ENCODE assay signal across 17 cellular contexts in the genomic region with DNA sequence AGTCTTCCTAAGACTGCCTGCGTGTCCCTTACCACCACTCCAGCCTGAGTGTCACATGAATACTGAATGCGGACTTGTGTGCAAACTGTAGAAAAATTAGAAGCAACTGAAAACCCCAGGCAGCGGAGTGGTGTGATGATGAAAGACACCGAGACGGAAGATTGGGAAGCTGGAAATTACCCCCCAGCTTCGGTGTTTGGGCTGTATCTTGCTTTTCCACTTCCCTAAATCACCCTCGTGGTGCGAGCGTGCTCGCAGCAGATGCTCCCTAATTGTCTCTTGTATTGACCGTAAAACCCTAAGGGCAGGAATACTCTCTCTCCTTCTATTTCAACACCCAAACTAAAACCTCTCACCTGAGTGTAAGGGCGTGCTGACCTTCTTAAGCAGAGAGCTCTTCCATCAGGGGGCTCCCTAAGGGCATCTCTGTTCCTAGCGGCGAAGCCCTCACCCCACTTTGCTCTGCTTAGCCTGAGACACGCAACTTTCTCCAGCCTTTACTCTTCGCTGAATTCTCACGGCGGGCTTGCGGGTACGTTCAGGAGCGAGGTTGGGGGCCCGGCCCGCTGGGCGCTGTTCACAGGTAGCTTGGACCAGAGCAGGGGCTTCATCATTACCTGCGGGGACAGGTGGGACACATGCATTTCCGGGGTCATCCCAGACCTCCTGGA.
DNase-seq lines count a peak whose midpoint lies in the region; ATAC-seq and TF ChIP-seq lines count a peak whose summit lies in the region.
"Had no signal": no experiment of that assay in that cellular context is flagged by ENCODE, and none has a peak within 500 bp of the region (broad histone marks: within the 10 kb centered on the region; RNA-seq: fewer than 3 reads in every experiment).

No MANE protein-coding gene starts in this region.

- TF ChIP-seq CTCF in type B pancreatic cell (conservative IDR thresholded peaks at IDR 0.05), result no peak
- no peak for TF ChIP-seq CTCF in heart left ventricle (IDR thresholded peaks at IDR 0.05)

- peaks cover 0 to 10% (median 0%) of the 10 kb centered on the region in 12 donors for H3K4me1 ChIP-seq in heart left ventricle
- H3K4me1 ChIP-seq: A549 had no signal

- CTCF ChIA-PET in activated CD4-positive, alpha-beta T cell treated with anti-CD3 and anti-CD28 coated beads for 36 hours (lab: Charles Lee), result interaction anchor here (0.6 kb wide), 1 partner anchor 154 kb away, joined by 3 read pairs; no protein-coding TSS in a partner anchor

- H3K36me3 ChIP-seq in heart left ventricle, result no peaks in the 10 kb centered on the region
- H3K36me3 ChIP-seq: thyroid gland had no signal

- H3K27me3 Mint-ChIP-seq in activated CD4-positive, alpha-beta T cell treated with anti-CD3 and anti-CD28 coated beads for 36 hours, result peaks cover 45% of the 10 kb centered on the region
- H3K27me3 Mint-ChIP-seq in activated naive CD8-positive, alpha-beta T cell, result peaks cover 45% of the 10 kb centered on the region
- H3K27me3 Mint-ChIP-seq in type B pancreatic cell, result peaks cover 70% of the 10 kb centered on the region

- intact Hi-C loops in activated CD4-positive, alpha-beta T cell treated with anti-CD3 and anti-CD28 coated beads for 36 hours (cut with DNase I, micrococcal nuclease), result no loop called here
- intact Hi-C loops in heart left ventricle (cut with DNase I), result loop anchor here in 2 of 10 donors (10.0 kb wide), 1 partner anchor 303 kb away; no protein-coding TSS in a partner anchor

- H3K9me3 Mint-ChIP-seq in activated CD4-positive, alpha-beta T cell treated with anti-CD3 and anti-CD28 coated beads for 36 hours (ENCODE audit: low read depth), result no peaks in the 10 kb centered on the region
- no peaks in the 10 kb centered on the region for H3K9me3 Mint-ChIP-seq in activated naive CD8-positive, alpha-beta T cell (ENCODE audit: low read depth)
- no peaks in the 10 kb centered on the region for H3K9me3 Mint-ChIP-seq in type B pancreatic cell
- H3K9me3 Mint-ChIP-seq: activated T-cell treated with anti-CD3 and anti-CD28 coated beads, Interleukin-2, amount 50 U/mL, for 72 hours had no signal

- TF ChIP-seq POLR2A in heart left ventricle (IDR thresholded peaks at IDR 0.05), result no peak

- H3K9me3 ChIP-seq in heart left ventricle, result no peaks in the 10 kb centered on the region
- H3K9me3 ChIP-seq: A549, thyroid gland had no signal

- H3K27ac ChIP-seq in heart left ventricle, result no peak overlapping the region
- H3K27ac ChIP-seq: A549, thyroid gland had no signal

- POLR2A ChIA-PET in activated CD4-positive, alpha-beta T cell treated with anti-CD3 and anti-CD28 coated beads for 36 hours (lab: Charles Lee), result no interaction called here

- no peak for DNase-seq in activated CD4-positive, alpha-beta T cell treated with anti-CD3 and anti-CD28 coated beads for 36 hours
- no peak for DNase-seq in activated CD4-positive, alpha-beta T cell treated with anti-CD3 and anti-CD28 coated beads for 1 hour
- DNase-seq in iPS-NIHi11 (ENCODE audit: low spot score) (peak; percentile 6), type B pancreatic cell (ENCODE audit: extremely low spot score, unreplicated experiment) (no peak), AG08395 (ENCODE audit: low spot score) (no peak), heart left ventricle (no peak)
- DNase-seq: Calu3, erythroblast, immature natural killer cell, NCI-H1105, NCI-H524, thyroid gland had no signal

- H3K27me3 ChIP-seq in heart left ventricle, result peaks cover 9 to 58% (median 46%) of the 10 kb centered on the region in 9 donors

- WGBS in heart left ventricle, 4 donors, result 8 to 19% (median 11%) methylated on average over 23 to 26 of the region's 26 CpGs

- H3K27ac Mint-ChIP-seq in activated CD4-positive, alpha-beta T cell treated with anti-CD3 and anti-CD28 coated beads for 36 hours, result no peak overlapping the region
- H3K27ac Mint-ChIP-seq in activated naive CD8-positive, alpha-beta T cell, result no peak overlapping the region
- H3K27ac Mint-ChIP-seq in type B pancreatic cell, result no peak overlapping the region
- H3K27ac Mint-ChIP-seq: activated T-cell treated with anti-CD3 and anti-CD28 coated beads, Interleukin-2, amount 50 U/mL, for 72 hours; immature natural killer cell had no signal

- no peak for ATAC-seq in activated CD4-positive, alpha-beta T cell treated with anti-CD3 and anti-CD28 coated beads for 36 hours
- ATAC-seq in HG02642 (IDR thresholded peaks at IDR 0.05; ENCODE audit: poor library complexity, unreplicated experiment) (no peak), heart left ventricle (no peak)
- ATAC-seq: A549; activated CD4-positive, CD25-positive, alpha-beta regulatory T cell treated with anti-CD3 and anti-CD28 coated beads, Interleukin-2, amount 50 U/mL, for 24 hours; activated T-cell treated with anti-CD3 and anti-CD28 coated beads, Interleukin-2, amount 50 U/mL, for 72 hours had no signal

- H3K4me1 Mint-ChIP-seq in activated CD4-positive, alpha-beta T cell treated with anti-CD3 and anti-CD28 coated beads for 36 hours, result peaks cover 9% of the 10 kb centered on the region
- peaks cover 9% of the 10 kb centered on the region for H3K4me1 Mint-ChIP-seq in activated naive CD8-positive, alpha-beta T cell (ENCODE audit: low read depth)
- H3K4me1 Mint-ChIP-seq in type B pancreatic cell (ENCODE audit: unreplicated experiment), result peaks cover 5% of the 10 kb centered on the region
- H3K4me1 Mint-ChIP-seq: immature natural killer cell had no signal

- peak overlapping the region; percentile 5 for H3K4me3 Mint-ChIP-seq in activated CD4-positive, alpha-beta T cell treated with anti-CD3 and anti-CD28 coated beads for 36 hours
- peak overlapping the region; percentile 72 for H3K4me3 Mint-ChIP-seq in activated naive CD8-positive, alpha-beta T cell
- H3K4me3 Mint-ChIP-seq in type B pancreatic cell, result peak overlapping the region; percentile 85

- no peaks in the 10 kb centered on the region for H3K36me3 Mint-ChIP-seq in activated CD4-positive, alpha-beta T cell treated with anti-CD3 and anti-CD28 coated beads for 36 hours (ENCODE audit: low read depth)
- no peaks in the 10 kb centered on the region for H3K36me3 Mint-ChIP-seq in activated naive CD8-positive, alpha-beta T cell
- peaks cover 4% of the 10 kb centered on the region for H3K36me3 Mint-ChIP-seq in type B pancreatic cell
- H3K36me3 Mint-ChIP-seq: immature natural killer cell had no signal

- no peak overlapping the region for H3K4me3 ChIP-seq in heart left ventricle
- H3K4me3 ChIP-seq: A549, thyroid gland had no signal

Comparison
In these comparisons a context has a peak if more than half of its experiments do, and no peak if none do; other contexts are left out.
1. H3K4me3 Mint-ChIP-seq: peak in every context shown above with its lines; median percentile 85 in type B pancreatic cell; 72 in activated naive CD8-positive, alpha-beta T cell; 5 in activated CD4-positive, alpha-beta T cell treated with anti-CD3 and anti-CD28 coated beads for 36 hours.